1 cellular context compared by ENCODE assay signal in the genomic region with DNA sequence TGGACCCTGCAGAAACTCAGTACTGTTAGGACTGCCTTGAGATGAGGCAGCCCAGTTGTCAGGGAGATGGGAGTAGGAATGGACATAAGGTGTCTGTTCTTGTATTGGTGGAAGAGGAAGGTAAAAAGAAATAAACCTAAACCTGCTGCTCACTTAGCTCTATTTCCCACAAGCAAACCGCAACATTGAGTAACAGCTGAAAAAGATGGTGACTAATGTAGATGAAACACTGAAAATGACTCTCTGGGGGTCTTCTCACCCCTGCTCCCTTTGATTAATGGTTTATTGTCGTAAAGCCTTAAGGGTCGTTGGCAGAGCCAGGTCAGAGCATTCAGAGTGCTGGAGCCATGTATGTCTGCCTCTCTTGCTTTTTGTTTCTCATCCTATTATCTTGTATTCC.
TF ChIP-seq lines count a peak whose summit lies in the region.

No MANE protein-coding gene starts in this region.

TF ChIP-seq in GM23338, 12 proteins besides CTCF, POLR2A, EP300 and RAD21:
- TF ChIP-seq ZNF462 (CRISPR knock-in tag; IDR thresholded peaks at IDR 0.05) (no peak), NANOG (IDR thresholded peaks at IDR 0.05; ENCODE audit: borderline replicate concordance) (no peak), JUNB (IDR thresholded peaks at IDR 0.05; ENCODE audit: unreplicated experiment) (no peak), CREB1 (CRISPR knock-in tag; IDR thresholded peaks at IDR 0.05; ENCODE audit: low read depth) (no peak), ZNF114 (CRISPR knock-in tag; IDR thresholded peaks at IDR 0.05) (no peak), STAT1 (IDR thresholded peaks at IDR 0.05; ENCODE audit: unreplicated experiment) (no peak), POLR2AphosphoS5 (IDR thresholded peaks at IDR 0.05; ENCODE audit: low read depth) (no peak), EZH2phosphoT487 (IDR thresholded peaks at IDR 0.05; ENCODE audit: unreplicated experiment) (no peak), ZNF331 (CRISPR knock-in tag; IDR thresholded peaks at IDR 0.05; ENCODE audit: low read depth) (no peak), EZH2 (IDR thresholded peaks at IDR 0.05; ENCODE audit: low read depth, unreplicated experiment) (no peak), ETS1 (IDR thresholded peaks at IDR 0.05) (no peak)
- TF ChIP-seq, protein P1, sequence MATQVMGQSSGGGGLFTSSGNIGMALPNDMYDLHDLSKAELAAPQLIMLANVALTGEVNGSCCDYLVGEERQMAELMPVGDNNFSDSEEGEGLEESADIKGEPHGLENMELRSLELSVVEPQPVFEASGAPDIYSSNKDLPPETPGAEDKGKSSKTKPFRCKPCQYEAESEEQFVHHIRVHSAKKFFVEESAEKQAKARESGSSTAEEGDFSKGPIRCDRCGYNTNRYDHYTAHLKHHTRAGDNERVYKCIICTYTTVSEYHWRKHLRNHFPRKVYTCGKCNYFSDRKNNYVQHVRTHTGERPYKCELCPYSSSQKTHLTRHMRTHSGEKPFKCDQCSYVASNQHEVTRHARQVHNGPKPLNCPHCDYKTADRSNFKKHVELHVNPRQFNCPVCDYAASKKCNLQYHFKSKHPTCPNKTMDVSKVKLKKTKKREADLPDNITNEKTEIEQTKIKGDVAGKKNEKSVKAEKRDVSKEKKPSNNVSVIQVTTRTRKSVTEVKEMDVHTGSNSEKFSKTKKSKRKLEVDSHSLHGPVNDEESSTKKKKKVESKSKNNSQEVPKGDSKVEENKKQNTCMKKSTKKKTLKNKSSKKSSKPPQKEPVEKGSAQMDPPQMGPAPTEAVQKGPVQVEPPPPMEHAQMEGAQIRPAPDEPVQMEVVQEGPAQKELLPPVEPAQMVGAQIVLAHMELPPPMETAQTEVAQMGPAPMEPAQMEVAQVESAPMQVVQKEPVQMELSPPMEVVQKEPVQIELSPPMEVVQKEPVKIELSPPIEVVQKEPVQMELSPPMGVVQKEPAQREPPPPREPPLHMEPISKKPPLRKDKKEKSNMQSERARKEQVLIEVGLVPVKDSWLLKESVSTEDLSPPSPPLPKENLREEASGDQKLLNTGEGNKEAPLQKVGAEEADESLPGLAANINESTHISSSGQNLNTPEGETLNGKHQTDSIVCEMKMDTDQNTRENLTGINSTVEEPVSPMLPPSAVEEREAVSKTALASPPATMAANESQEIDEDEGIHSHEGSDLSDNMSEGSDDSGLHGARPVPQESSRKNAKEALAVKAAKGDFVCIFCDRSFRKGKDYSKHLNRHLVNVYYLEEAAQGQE (IDR thresholded peaks at IDR 0.05; ENCODE audit: unreplicated experiment) = no peak
